31 cellular contexts compared by ENCODE assay signal in genomic region chr20:53191957-53192356, GRCh38.
"Had no signal": no experiment of that assay in that cellular context is flagged by ENCODE, and none has a peak within 500 bp of the region (broad histone marks: within the 10 kb centered on the region; RNA-seq: fewer than 3 reads in every experiment).

No MANE protein-coding gene starts in this region.

- H3K36me3 Mint-ChIP-seq: natural killer cell; neural progenitor cell; stimulated activated memory B cell treated with anti-CD40 and anti-IgM and Interleukin-4, amounts not matched to agents 10 μg/mL and 1 μg/mL and 100 μg/mL, for 72 hours had no signal

- H3K79me2 ChIP-seq: parathyroid adenoma had no signal

- H3K27me3 ChIP-seq: neural progenitor cell, ovary, suprapubic skin, testis, tibial artery, transverse colon, uterus had no signal

- H2AFZ ChIP-seq: neural progenitor cell, parathyroid adenoma had no signal

- H3K9ac ChIP-seq: neural progenitor cell, parathyroid adenoma had no signal

- H3K9me3 Mint-ChIP-seq: natural killer cell; nephron; neural progenitor cell; stimulated activated memory B cell treated with anti-CD40 and anti-IgM and Interleukin-4, amounts not matched to agents 10 μg/mL and 1 μg/mL and 100 μg/mL, for 72 hours; stimulated activated naive CD8-positive, alpha-beta T cell treated with anti-CD3 and anti-CD28 coated beads, Interleukin-15, amount 100 ng/mL, for 72 hours had no signal

- ATAC-seq: natural killer cell; psoas muscle; right cardiac atrium; sciatic nerve; stimulated activated memory B cell treated with anti-CD40 and anti-IgM and Interleukin-4, amounts not matched to agents 10 μg/mL and 1 μg/mL and 100 μg/mL, for 72 hours; stimulated activated naive CD8-positive, alpha-beta T cell treated with anti-CD3 and anti-CD28 coated beads, Interleukin-15, amount 100 ng/mL, for 72 hours; stimulated activated naive CD8-positive, alpha-beta T cell treated with anti-CD3 and anti-CD28 coated beads, Interleukin-15, Interleukin-2, amounts not matched to agents 100 U/mL and 50 U/mL, for 24 hours; upper lobe of right lung had no signal

- H3K4me2 ChIP-seq: neural progenitor cell, smooth muscle cell had no signal

- H3K27ac Mint-ChIP-seq: natural killer cell; nephron; neural progenitor cell; progenitor cell of endocrine pancreas; stimulated activated memory B cell treated with anti-CD40 and anti-IgM and Interleukin-4, amounts not matched to agents 10 μg/mL and 1 μg/mL and 100 μg/mL, for 72 hours; stimulated activated naive CD8-positive, alpha-beta T cell treated with anti-CD3 and anti-CD28 coated beads, Interleukin-15, amount 100 ng/mL, for 72 hours; type B pancreatic cell had no signal

- H3K4me1 ChIP-seq: neural progenitor cell, parathyroid adenoma, psoas muscle, spleen, transverse colon, upper lobe of right lung, uterus had no signal

- H3K36me3 ChIP-seq: neural progenitor cell, ovary, spleen, suprapubic skin, tibial artery, transverse colon, upper lobe of right lung, uterus had no signal

- H3K9me3 ChIP-seq: ovary, psoas muscle, spleen, suprapubic skin, testis, tibial artery, transverse colon, upper lobe of right lung, uterus had no signal

- H3K4me3 ChIP-seq: neural progenitor cell, ovary, psoas muscle, skin epidermis, smooth muscle cell, spleen, suprapubic skin, testis, tibial artery, transverse colon, upper lobe of right lung, uterus had no signal

- H3K27ac ChIP-seq: neural progenitor cell, ovary, parathyroid adenoma, psoas muscle, skin epidermis, spleen, suprapubic skin, testis, tibial artery, transverse colon, upper lobe of right lung, uterus had no signal

- DNase-seq: natural killer cell; occipital lobe; ovary; posterior cingulate gyrus; psoas muscle; right cardiac atrium; spleen; stimulated activated CD4-positive, alpha-beta T cell treated with anti-CD3 and anti-CD28 coated beads, Interleukin-12 subunit alpha, Interleukin-12 subunit beta, amount 100 ng/mL, for 4 hours; stimulated activated CD4-positive, alpha-beta T cell treated with anti-CD3 and anti-CD28 coated beads, Interleukin-1b, Interleukin-23, amount 100 ng/mL, for 48 hours; stimulated activated CD4-positive, alpha-beta T cell treated with anti-CD3 and anti-CD28 coated beads, Interleukin-4, amount 100 ng/mL, for 1 hour; stimulated activated CD4-positive, alpha-beta T cell treated with anti-CD3 and anti-CD28 coated beads, Interleukin-4, amount 100 ng/mL, for 4 hours; stimulated activated CD8-positive, alpha-beta memory T cell treated with anti-CD3 and anti-CD28 coated beads, Interleukin-4, amount 100 ng/mL, for 48 hours; stimulated activated naive CD4-positive, alpha-beta T cell; stimulated activated naive CD8-positive, alpha-beta T cell treated with anti-CD3 and anti-CD28 coated beads, Interleukin-15, amount 100 ng/mL, for 72 hours; stimulated activated naive CD8-positive, alpha-beta T cell treated with anti-CD3 and anti-CD28 coated beads, Interleukin-15, Interleukin-2, amounts not matched to agents 100 U/mL and 50 U/mL, for 24 hours; substantia nigra; testis; tibial artery; transverse colon; upper lobe of right lung; uterus had no signal
